In the genomic region with DNA sequence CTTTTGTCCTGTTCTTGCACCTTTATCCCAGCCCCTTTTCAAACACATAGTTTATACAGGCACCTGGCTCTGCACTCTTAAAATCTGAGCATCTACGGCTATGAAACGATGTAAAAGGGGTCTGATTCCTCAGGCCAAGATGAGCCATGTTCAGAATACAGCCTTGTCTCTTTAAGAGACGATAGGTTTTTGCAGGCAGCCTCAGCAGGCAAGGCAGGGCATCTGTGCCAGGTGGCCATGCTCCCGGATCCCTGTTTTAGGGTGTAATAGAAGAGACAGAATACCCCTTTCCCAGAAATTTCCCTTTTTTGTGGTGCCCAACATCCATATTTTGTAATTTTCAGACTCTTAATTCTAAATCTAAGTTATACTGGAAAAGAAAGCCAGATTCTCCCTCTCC, we compare ENCODE assay signal across 15 cellular contexts.
DNase-seq lines count a peak whose midpoint lies in the region; TF ChIP-seq lines count a peak whose summit lies in the region.
"Had no signal": no experiment of that assay in that cellular context is flagged by ENCODE, and none has a peak within 500 bp of the region (broad histone marks: within the 10 kb centered on the region; RNA-seq: fewer than 3 reads in every experiment).

No MANE protein-coding gene starts in this region.

- no peak overlapping the region for H3K4me3 ChIP-seq in spleen
- H3K4me3 ChIP-seq: BLaER1 treated with 17β-estradiol and CSF1 and Interleukin-3, amounts not matched to agents 10 nM and 100 nM; GM12878; HAP-1 had no signal

- WGBS in spleen, 5 donors, result 75 to 88% (median 78%) methylated on average over 4 of the region's 4 CpGs

- peak; percentile 29 for DNase-seq in DMS153 treated with DMSO at 0.1 percent for 48 hours (lab: John Stamatoyannopoulos, UW; ENCODE audit: unreplicated experiment)
- no peak for DNase-seq in DMS153 (lab: John Stamatoyannopoulos, UW)
- peak; percentile 82 for DNase-seq in G401 (ENCODE audit: low spot score)
- peak; percentile 100 for DNase-seq in NCI-H446 treated with DMSO at 0.1 percent for 48 hours (lab: John Stamatoyannopoulos, UW)
- peak; percentile 4 for DNase-seq in globus pallidus (ENCODE audit: low spot score)
- DNase-seq in stimulated activated CD4-positive, alpha-beta T cell treated with anti-CD3 and anti-CD28 coated beads, Interleukin-4, amount 100 ng/mL, for 4 hours, result no peak
- no peak for DNase-seq in KBM-7
- no peak for DNase-seq in spleen
- DNase-seq: 8988T, MV-4-11, NCI-H187, PC-3 had no signal

- no peaks in the 10 kb centered on the region for H3K36me3 ChIP-seq in spleen
- H3K36me3 ChIP-seq: BLaER1 treated with 17β-estradiol and CSF1 and Interleukin-3, amounts not matched to agents 10 nM and 100 nM; HAP-1 had no signal

- no peak for TF ChIP-seq CTCF in spleen (IDR thresholded peaks at IDR 0.05 in 8 of 11, conservative IDR thresholded peaks at IDR 0.05 in 3 of 11)

- H3K9me3 ChIP-seq in spleen, result no peaks in the 10 kb centered on the region
- H3K9me3 ChIP-seq: BLaER1 treated with 17β-estradiol and CSF1 and Interleukin-3, amounts not matched to agents 10 nM and 100 nM; HAP-1 had no signal

- intact Hi-C loops in spleen (cut with DNase I; ENCODE audit: low total_unique reads), result no loop called here

- no peaks in the 10 kb centered on the region for H3K4me1 ChIP-seq in spleen
- H3K4me1 ChIP-seq: HAP-1 had no signal

- H3K27ac ChIP-seq in spleen, result no peak overlapping the region
- H3K27ac ChIP-seq: BLaER1 treated with 17β-estradiol and CSF1 and Interleukin-3, amounts not matched to agents 10 nM and 100 nM had no signal

- TF ChIP-seq POLR2A in spleen (IDR thresholded peaks at IDR 0.05), result no peak

- in situ Hi-C loops in G401 (cut with HindIII; ENCODE audit: low sequenced_read_pairs) (no loop called here), KBM-7 (cut with MboI; ENCODE audit: low pct_unique_long_range_greater_than_20kb, low sequenced_read_pairs) (no loop called here)

- H3K27me3 ChIP-seq in spleen (replicated peaks in 1 of 7), result no peaks in the 10 kb centered on the region
- H3K27me3 ChIP-seq: BLaER1 treated with 17β-estradiol and CSF1 and Interleukin-3, amounts not matched to agents 10 nM and 100 nM had no signal

Comparison
In these comparisons a context has a peak if more than half of its experiments do, and no peak if none do; other contexts are left out.
1. DNase-seq: peak in DMS153 treated with DMSO at 0.1 percent for 48 hours (single experiment), G401 (single experiment), NCI-H446 treated with DMSO at 0.1 percent for 48 hours (single experiment) and globus pallidus (single experiment); none in DMS153 (single experiment), stimulated activated CD4-positive, alpha-beta T cell treated with anti-CD3 and anti-CD28 coated beads, Interleukin-4, amount 100 ng/mL, for 4 hours (0 of 2), KBM-7 (single experiment) and spleen (single experiment).